19 cellular contexts compared by ENCODE assay signal in genomic region chr6:6886886-6887285, GRCh38.
"Had no signal": no experiment of that assay in that cellular context is flagged by ENCODE, and none has a peak within 500 bp of the region (broad histone marks: within the 10 kb centered on the region; RNA-seq: fewer than 3 reads in every experiment).

No MANE protein-coding gene starts in this region.

- H3K4me3 Mint-ChIP-seq: activated CD4-positive, alpha-beta memory T cell treated with anti-CD3 and anti-CD28 coated beads, Interleukin-2, amount 10 ng/mL, durations not matched to agents 7 days and 5 days; activated CD4-positive, alpha-beta T cell treated with anti-CD3 and anti-CD28 coated beads, Interleukin-2, amount 10 ng/mL, durations not matched to agents 24 days and 14 days; activated naive CD8-positive, alpha-beta T cell treated with anti-CD3 and anti-CD28 coated beads, Interleukin-2, amount 50 U/mL, for 24 hours; naive B cell; neural crest cell; T-helper 17 cell had no signal

- DNase-seq: activated CD4-positive, alpha-beta memory T cell treated with anti-CD3 and anti-CD28 coated beads, Interleukin-2, amount 10 ng/mL, durations not matched to agents 7 days and 5 days; activated CD4-positive, alpha-beta T cell treated with anti-CD3 and anti-CD28 coated beads, Interleukin-2, amount 10 ng/mL, durations not matched to agents 24 days and 14 days; activated gamma-delta T cell; activated naive CD4-positive, alpha-beta T cell treated with anti-CD3 and anti-CD28 coated beads, Interleukin-2, amount 50 U/mL, for 16 hours; activated naive CD8-positive, alpha-beta T cell treated with anti-CD3 and anti-CD28 coated beads, Interleukin-2, amount 50 U/mL, for 24 hours; activated T-cell treated with anti-CD3 and anti-CD28 coated beads for 4 hours; body of pancreas; cortex of kidney; left colon; naive B cell; retina; stimulated activated CD4-positive, alpha-beta T cell treated with anti-CD3 and anti-CD28 coated beads, Interleukin-4, amount 100 ng/mL, for 24 hours; stimulated activated naive CD8-positive, alpha-beta T cell treated with anti-CD3 and anti-CD28 coated beads, Interleukin-15, Interleukin-2, amounts not matched to agents 100 U/mL and 50 U/mL, for 24 hours; SW 1271; T-helper 17 cell had no signal

- ATAC-seq: activated CD4-positive, CD25-positive, alpha-beta regulatory T cell treated with anti-CD3 and anti-CD28 coated beads, Interleukin-2, amount 50 U/mL, for 24 hours; activated naive CD8-positive, alpha-beta T cell treated with anti-CD3 and anti-CD28 coated beads, Interleukin-2, amount 50 U/mL, for 24 hours; body of pancreas; left colon; stimulated activated naive CD8-positive, alpha-beta T cell treated with anti-CD3 and anti-CD28 coated beads, Interleukin-15, Interleukin-2, amounts not matched to agents 100 U/mL and 50 U/mL, for 24 hours; T-helper 17 cell had no signal

- H3K36me3 ChIP-seq: cardiac muscle cell, tibial nerve had no signal

- H3K9me3 Mint-ChIP-seq: activated CD4-positive, alpha-beta memory T cell treated with anti-CD3 and anti-CD28 coated beads, Interleukin-2, amount 10 ng/mL, durations not matched to agents 7 days and 5 days; activated CD4-positive, alpha-beta T cell treated with anti-CD3 and anti-CD28 coated beads, Interleukin-2, amount 10 ng/mL, durations not matched to agents 24 days and 14 days; activated naive CD8-positive, alpha-beta T cell treated with anti-CD3 and anti-CD28 coated beads, Interleukin-2, amount 50 U/mL, for 24 hours; naive B cell; neural crest cell had no signal

- H3K4me3 ChIP-seq: body of pancreas, cardiac muscle cell, tibial nerve had no signal

- H3K27ac Mint-ChIP-seq: activated CD4-positive, alpha-beta memory T cell treated with anti-CD3 and anti-CD28 coated beads, Interleukin-2, amount 10 ng/mL, durations not matched to agents 7 days and 5 days; activated CD4-positive, alpha-beta T cell treated with anti-CD3 and anti-CD28 coated beads, Interleukin-2, amount 10 ng/mL, durations not matched to agents 24 days and 14 days; activated naive CD8-positive, alpha-beta T cell treated with anti-CD3 and anti-CD28 coated beads, Interleukin-2, amount 50 U/mL, for 24 hours; T-helper 17 cell had no signal

- H3K27ac ChIP-seq: cardiac muscle cell had no signal

- H3K27me3 Mint-ChIP-seq: activated CD4-positive, alpha-beta memory T cell treated with anti-CD3 and anti-CD28 coated beads, Interleukin-2, amount 10 ng/mL, durations not matched to agents 7 days and 5 days; activated naive CD8-positive, alpha-beta T cell treated with anti-CD3 and anti-CD28 coated beads, Interleukin-2, amount 50 U/mL, for 24 hours; T-helper 17 cell had no signal

- H3K4me1 Mint-ChIP-seq: activated CD4-positive, alpha-beta memory T cell treated with anti-CD3 and anti-CD28 coated beads, Interleukin-2, amount 10 ng/mL, durations not matched to agents 7 days and 5 days; T-helper 17 cell had no signal

- H3K27me3 ChIP-seq: body of pancreas, cardiac muscle cell, tibial nerve had no signal

- H3K9me3 ChIP-seq: body of pancreas, tibial nerve had no signal

- H3K36me3 Mint-ChIP-seq: naive B cell had no signal
